8 cellular contexts compared by ENCODE assay signal in genomic region chr2:20450201-20451108, GRCh38. TPM values are rescaled to one million over a fixed set of nuclear protein-coding genes. Genes with fewer than 3 reads are reported as not detected.
DNase-seq lines count a peak whose midpoint lies in the region; ATAC-seq and TF ChIP-seq lines count a peak whose summit lies in the region.

No MANE protein-coding gene starts in this region.

- peak overlapping the region; percentile 23 for H3K9ac ChIP-seq in HUES6 (ENCODE audit: low read length)
- peak overlapping the region in 4 of 5 donors; percentile 57 to 100 (median 80) for H3K9ac ChIP-seq in subcutaneous abdominal adipose tissue (ENCODE audit: low read length in 5 of 5)

- no peaks in the 10 kb centered on the region for H3K9me3 ChIP-seq in HUES6 (ENCODE audit: control insufficient read depth, insufficient read depth, low read depth, low read length)
- no peaks in the 10 kb centered on the region for H3K9me3 ChIP-seq in subcutaneous abdominal adipose tissue (ENCODE audit: control insufficient read depth in 5 of 5, low read length in 5 of 5)

- peaks cover 8% of the 10 kb centered on the region; the same call in 1 of the 2 replicates for H3K36me3 ChIP-seq in HUES6 (ENCODE audit: control insufficient read depth, insufficient read depth, low read length)
- H3K36me3 ChIP-seq in subcutaneous abdominal adipose tissue (ENCODE audit: control insufficient read depth in 5 of 5, insufficient read depth in 5 of 5, low read length in 5 of 5): peaks cover 6 to 18% (median 16%) of the 10 kb centered on the region in 5 donors

- H3K4me1 ChIP-seq in HUES6 (ENCODE audit: control insufficient read depth, insufficient read depth, low read length): peaks cover 26% of the 10 kb centered on the region
- H3K4me1 ChIP-seq in subcutaneous abdominal adipose tissue (ENCODE audit: control insufficient read depth in 5 of 5, insufficient read depth in 5 of 5, low read length in 5 of 5): peaks cover 4 to 40% (median 30%) of the 10 kb centered on the region in 5 donors

- DNase-seq in choroid plexus epithelial cell (ENCODE audit: low read depth) (peak; percentile 83), left colon (peak; percentile 39 to 82), NCI-H1436 treated with DMSO at 0.1 percent for 48 hours (lab: John Stamatoyannopoulos, UW) (no peak)
- no peak for DNase-seq in activated CD4-positive, alpha-beta T cell treated with anti-CD3 and anti-CD28 coated beads, Interleukin-2, amount 50 U/mL, for 4 hours

- no peak for TF ChIP-seq CTCF in choroid plexus epithelial cell (conservative IDR thresholded peaks at IDR 0.05; ENCODE audit: low read depth, low read length)

- no peak for ATAC-seq in left colon
- ATAC-seq in HG03565 (IDR thresholded peaks at IDR 0.05; ENCODE audit: unreplicated experiment): no peak
- no peak for ATAC-seq in HG03280 (IDR thresholded peaks at IDR 0.05; ENCODE audit: unreplicated experiment)

- intact Hi-C loops in left colon (cut with DNase I, micrococcal nuclease): no loop called here

- H3K27me3 ChIP-seq in HUES6 (ENCODE audit: control insufficient read depth, insufficient read depth, low read length): peaks cover 42% of the 10 kb centered on the region
- no peaks in the 10 kb centered on the region for H3K27me3 ChIP-seq in subcutaneous abdominal adipose tissue (ENCODE audit: control insufficient read depth in 5 of 5, insufficient read depth in 4 of 5, low read length in 5 of 5)

- H3K4me3 ChIP-seq in HUES6 (ENCODE audit: low read depth, low read length) (peak overlapping the region; percentile 99; the same call in 1 of the 2 replicates), choroid plexus epithelial cell (ENCODE audit: low read depth, low read length) (peak overlapping the region; percentile 76), subcutaneous abdominal adipose tissue (ENCODE audit: low read depth in 1 of 5, low read length in 5 of 5) (peak overlapping the region; percentile 86 to 100 (median 99))

- no peak overlapping the region for H3K27ac ChIP-seq in HUES6 (ENCODE audit: low read depth, low read length)
- H3K27ac ChIP-seq in subcutaneous abdominal adipose tissue (ENCODE audit: low read depth, low read length): peak overlapping the region; percentile 93

RNA-seq across cellular contexts. Expression of gene RHOB, which starts 3.6 kb away (rescaled TPM):
- total RNA-seq in left colon: 100 to 1,000 TPM; 141 to 332 TPM

Comparison
In these comparisons a context has a peak if more than half of its experiments do, and no peak if none do; other contexts are left out.
1. DNase-seq: peak in choroid plexus epithelial cell (single experiment) and left colon (2 of 2); none in activated CD4-positive, alpha-beta T cell treated with anti-CD3 and anti-CD28 coated beads, Interleukin-2, amount 50 U/mL, for 4 hours (0 of 2) and NCI-H1436 treated with DMSO at 0.1 percent for 48 hours (single experiment).
2. Peak in every context shown above with its lines, with median percentiles within 50 percentile points of each other: H3K4me3 ChIP-seq.